In the genomic region with DNA sequence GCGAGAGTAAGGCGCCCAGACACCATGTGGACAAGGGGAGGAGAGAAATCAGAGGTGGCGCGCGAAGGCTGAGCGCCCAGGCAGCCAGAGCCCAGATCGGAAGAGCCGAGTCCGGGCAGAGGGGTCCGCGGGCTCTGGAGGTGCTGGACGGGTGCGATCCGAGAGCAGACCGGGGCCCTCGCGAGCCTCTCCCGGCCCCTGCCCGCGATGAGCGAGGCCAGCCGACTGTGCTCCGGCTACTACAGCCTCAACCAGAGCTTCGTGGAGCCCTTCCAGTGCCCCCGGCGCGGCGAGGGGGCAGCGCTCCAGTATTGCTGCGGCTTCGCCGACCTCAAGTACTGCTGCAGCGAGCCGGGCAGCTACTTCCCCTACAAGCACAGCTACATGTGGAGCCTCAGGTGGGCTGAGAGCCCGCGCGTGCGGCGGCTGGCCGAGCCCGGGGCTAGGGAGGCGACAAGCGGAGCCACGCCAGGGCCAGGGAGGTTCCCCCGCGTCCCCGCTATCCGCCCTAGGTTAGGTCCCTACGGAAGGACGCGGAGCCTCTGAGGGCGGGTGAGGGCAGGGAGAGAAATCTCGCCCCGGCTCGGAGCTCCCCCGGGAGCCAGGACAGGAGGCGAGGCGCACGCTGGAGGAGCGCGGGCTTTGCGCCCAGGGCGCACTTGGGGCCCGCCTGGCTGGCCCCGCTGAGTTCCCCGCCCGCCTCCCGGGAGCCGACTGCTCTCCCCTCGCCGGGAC, we compare ENCODE assay signal across 9 cellular contexts. TPM values are rescaled to one million over a fixed set of nuclear protein-coding genes. Genes with fewer than 3 reads are reported as not detected.
DNase-seq lines count a peak whose midpoint lies in the region; ATAC-seq and TF ChIP-seq lines count a peak whose summit lies in the region.
"Had no signal": no experiment of that assay in that cellular context is flagged by ENCODE, and none has a peak within 500 bp of the region (broad histone marks: within the 10 kb centered on the region; RNA-seq: fewer than 3 reads in every experiment).

A gene (plus strand): TSS at position 87 of the 735 bp plus-strand sequence. CDS start 121 bp downstream, at position 208.

- H3K36me3 ChIP-seq in HUES48 (ENCODE audit: control insufficient read depth, insufficient read depth, low read length) (no peaks in the 10 kb centered on the region), iPS-15b (ENCODE audit: control insufficient read depth, insufficient read depth, low read length) (no peaks in the 10 kb centered on the region), stomach (no peaks in the 10 kb centered on the region)

- H3K4me3 ChIP-seq in HUES48 (ENCODE audit: low read depth, low read length) (peak within 1 kb of the TSS; percentile 69), iPS-15b (ENCODE audit: low read depth, low read length) (peak within 1 kb of the TSS; percentile 67), stomach (peak within 1 kb of the TSS in 3 of 4 donors; percentile 29 to 47 (median 38))

- H3K9me3 Mint-ChIP-seq in activated T-helper 17 cell treated with anti-CD3 and anti-CD28 coated beads, Interleukin-2, amount 50 U/mL, for 72 hours: no peaks in the 10 kb centered on the region

- peak within 1 kb of the TSS; percentile 32 for H3K27ac ChIP-seq in HUES48 (ENCODE audit: low read depth, low read length)
- no peak within 1 kb of the TSS for H3K27ac ChIP-seq in stomach

- peaks cover 27% of the 10 kb centered on the region for H3K4me1 ChIP-seq in HUES48 (ENCODE audit: control insufficient read depth, insufficient read depth, low read length)
- peaks cover 7% of the 10 kb centered on the region for H3K4me1 ChIP-seq in iPS-15b (ENCODE audit: control insufficient read depth, insufficient read depth, low read length)
- H3K4me1 ChIP-seq in stomach: peaks cover 9 to 15% (median 11%) of the 10 kb centered on the region in 4 donors

- no peak within 1 kb of the TSS for H3K27ac Mint-ChIP-seq in activated T-helper 17 cell treated with anti-CD3 and anti-CD28 coated beads, Interleukin-2, amount 50 U/mL, for 72 hours

- TF ChIP-seq POLR2A in stomach (IDR thresholded peaks at IDR 0.05): no peak

- peaks cover 41% of the 10 kb centered on the region for H3K27me3 Mint-ChIP-seq in activated T-helper 17 cell treated with anti-CD3 and anti-CD28 coated beads, Interleukin-2, amount 50 U/mL, for 72 hours

- peaks cover 5% of the 10 kb centered on the region for H3K4me1 Mint-ChIP-seq in activated T-helper 17 cell treated with anti-CD3 and anti-CD28 coated beads, Interleukin-2, amount 50 U/mL, for 72 hours

- H3K9me3 ChIP-seq in HUES48 (ENCODE audit: control insufficient read depth, insufficient read depth, low read length) (0 out of 2 replicates have a peak, but pooled peaks cover 4% of the 10 kb centered on the region), iPS-15b (ENCODE audit: control insufficient read depth, insufficient read depth, low read length) (no peaks in the 10 kb centered on the region), stomach (peaks cover 0 to under 1% (median 0%) of the 10 kb centered on the region in 4 donors)

- H3K9ac ChIP-seq in HUES48 (ENCODE audit: low read depth, low read length) (peak within 1 kb of the TSS; percentile 69), iPS-15b (ENCODE audit: low read depth, low read length) (peak within 1 kb of the TSS; percentile 5)

- WGBS in stomach, 5 donors: 1 to 3% (median 1%) methylated on average over 26 to 71 of the region's 71 CpGs

- peaks cover 36% of the 10 kb centered on the region for H3K27me3 ChIP-seq in HUES48 (ENCODE audit: control insufficient read depth, insufficient read depth, low read length)
- H3K27me3 ChIP-seq in iPS-15b (ENCODE audit: control insufficient read depth, insufficient read depth, low read length): peaks cover 42% of the 10 kb centered on the region
- peaks cover 0 to 58% (median 16%) of the 10 kb centered on the region in 3 donors for H3K27me3 ChIP-seq in stomach

- no peak for TF ChIP-seq CTCF in stomach (IDR thresholded peaks at IDR 0.05)

- ATAC-seq in activated T-helper 17 cell treated with anti-CD3 and anti-CD28 coated beads, Interleukin-2, amount 50 U/mL, for 72 hours (replicated peaks): no peak
- ATAC-seq in GM19035 (IDR thresholded peaks at IDR 0.05; ENCODE audit: unreplicated experiment): no peak

- no peaks in the 10 kb centered on the region for H3K36me3 Mint-ChIP-seq in activated T-helper 17 cell treated with anti-CD3 and anti-CD28 coated beads, Interleukin-2, amount 50 U/mL, for 72 hours (ENCODE audit: low read depth)

- DNase-seq in DMS114 treated with DMSO at 0.1 percent for 48 hours (lab: John Stamatoyannopoulos, UW; ENCODE audit: unreplicated experiment): peak; percentile 32
- no peak for DNase-seq in stomach
- DNase-seq in GM19240 (ENCODE audit: insufficient read length, low spot score): no peak
- no peak for DNase-seq in activated CD4-positive, alpha-beta T cell treated with anti-CD3 and anti-CD28 coated beads for 48 hours

- H3K4me3 Mint-ChIP-seq in activated T-helper 17 cell treated with anti-CD3 and anti-CD28 coated beads, Interleukin-2, amount 50 U/mL, for 72 hours: peak within 1 kb of the TSS; percentile 61

- no peak for TF ChIP-seq EP300 in stomach (IDR thresholded peaks at IDR 0.05)

- intact Hi-C loops in stomach (cut with DNase I; ENCODE audit: low total_unique reads): no loop called here

RNA-seq across cellular contexts. Expression of the gene that starts here (rescaled TPM):
- not detected for total RNA-seq in activated T-helper 17 cell treated with anti-CD3 and anti-CD28 coated beads, Interleukin-2, amount 50 U/mL, for 72 hours
- total RNA-seq in stomach: not detected
- polyA plus RNA-seq in stomach: not detected
- total RNA-seq: glomerular endothelial cell had no signal
